Comparison of ENCODE assay signal across 28 cellular contexts in genomic region chr11:92168936-92169335, GRCh38. TPM values are rescaled to one million over a fixed set of nuclear protein-coding genes. Genes with fewer than 3 reads are reported as not detected.
DNase-seq lines count a peak whose midpoint lies in the region; ATAC-seq, FAIRE-seq and TF ChIP-seq lines count a peak whose summit lies in the region.
"Had no signal": no experiment of that assay in that cellular context is flagged by ENCODE, and none has a peak within 500 bp of the region (broad histone marks: within the 10 kb centered on the region; RNA-seq: fewer than 3 reads in every experiment).

No MANE protein-coding gene starts in this region.

- no peak overlapping the region for H2BK12ac ChIP-seq in trophoblast cell (ENCODE audit: low read length)

- no peak overlapping the region for H4K91ac ChIP-seq in trophoblast cell (ENCODE audit: low read depth, low read length)

- no peak overlapping the region for H3K23ac ChIP-seq in trophoblast cell (ENCODE audit: low read length)

- no peaks in the 10 kb centered on the region for H3K79me2 ChIP-seq in trophoblast cell (ENCODE audit: control insufficient read depth, insufficient read depth, low read length, poor library complexity)

- peak; percentile 30 for DNase-seq in NCI-H226
- peak; percentile 7 for DNase-seq in bronchial epithelial cell (ENCODE audit: low read depth)
- DNase-seq in epithelial cell of esophagus (ENCODE audit: low read depth) = peak; percentile 10
- peak; percentile 71 to 72 for DNase-seq in trophoblast cell
- no peak for DNase-seq in omental fat pad (ENCODE audit: low spot score)
- no peak for DNase-seq in WERI-Rb-1
- DNase-seq in hypothalamus (lab: John Stamatoyannopoulos, UW) = no peak
- DNase-seq: 8988T; ACHN; BE2C; C1 segment of cervical spinal cord; CD4-positive, alpha-beta memory T cell; CD4-positive, CD25-positive, alpha-beta regulatory T cell; CD8-positive, alpha-beta memory T cell; COR-L47; DMS 273 treated with DMSO at 0.1 percent for 48 hours; DMS153; DMS53; DMS79; DND-41; EL; GDM1 had no signal

- H3K36me3 ChIP-seq in bronchial epithelial cell (ENCODE audit: control insufficient read depth, insufficient read depth, low read length) (no peaks in the 10 kb centered on the region), trophoblast cell (ENCODE audit: control insufficient read depth in 1 of 2, insufficient read depth in 2 of 2, low read length in 2 of 2) (no peaks in the 10 kb centered on the region), WERI-Rb-1 (no peaks in the 10 kb centered on the region)
- H3K36me3 ChIP-seq: BE2C, BLaER1 had no signal

- no peak overlapping the region for H2AK5ac ChIP-seq in trophoblast cell (ENCODE audit: low read length)

- H3K9ac ChIP-seq in trophoblast cell (ENCODE audit: low read length) = no peak overlapping the region
- H3K9ac ChIP-seq: BLaER1 had no signal

- H3K4me3 ChIP-seq in bronchial epithelial cell (ENCODE audit: low read depth, low read length) (no peak overlapping the region), epithelial cell of esophagus (ENCODE audit: low read length) (no peak overlapping the region), trophoblast cell (ENCODE audit: low read depth, low read length) (no peak overlapping the region), WERI-Rb-1 (ENCODE audit: low read depth, low read length) (no peak overlapping the region)
- H3K4me3 ChIP-seq: BLaER1, GM12878 had no signal

- no peak overlapping the region for H4K8ac ChIP-seq in trophoblast cell (ENCODE audit: low read depth, low read length)

- no peak overlapping the region for H3K27ac ChIP-seq in trophoblast cell (ENCODE audit: low read depth, low read length)
- H3K27ac ChIP-seq in WERI-Rb-1 = no peak overlapping the region
- H3K27ac ChIP-seq: BLaER1 had no signal

- TF ChIP-seq CTCF in bronchial epithelial cell (IDR thresholded peaks at IDR 0.05; ENCODE audit: insufficient read depth, low read length, severe bottlenecking) (no peak), epithelial cell of esophagus (IDR thresholded peaks at IDR 0.05; ENCODE audit: insufficient read depth, low read depth, low read length, missing control alignments) (no peak), omental fat pad (IDR thresholded peaks at IDR 0.05) (no peak), WERI-Rb-1 (IDR thresholded peaks at IDR 0.05; ENCODE audit: low read depth, low read length) (no peak)

- no peak overlapping the region for H3K14ac ChIP-seq in trophoblast cell (ENCODE audit: low read length)

- no peak overlapping the region for H4K12ac ChIP-seq in trophoblast cell (ENCODE audit: low read depth, low read length)

- no peak for ATAC-seq in omental fat pad (ENCODE audit: low FRiP score)
- ATAC-seq: GM12878 had no signal

- no peaks in the 10 kb centered on the region for H3K27me3 ChIP-seq in bronchial epithelial cell (ENCODE audit: control insufficient read depth, insufficient read depth, low read length)
- no peaks in the 10 kb centered on the region for H3K27me3 ChIP-seq in trophoblast cell (ENCODE audit: insufficient read depth, low read length)
- no peaks in the 10 kb centered on the region for H3K27me3 ChIP-seq in WERI-Rb-1 (ENCODE audit: insufficient read depth, low read depth, severe bottlenecking)
- H3K27me3 ChIP-seq: BE2C, BLaER1 had no signal

- no peak overlapping the region for H2BK5ac ChIP-seq in trophoblast cell (ENCODE audit: low read depth, low read length, poor library complexity)

- no peaks in the 10 kb centered on the region for H3K79me1 ChIP-seq in trophoblast cell (ENCODE audit: low read length)

- H3K18ac ChIP-seq in trophoblast cell (ENCODE audit: low read length) = no peak overlapping the region

- WGBS in trophoblast cell (ENCODE audit: extremely low coverage, insufficient coverage, insufficient read length) = no CpG with 5 or more reads among the region's 1 CpG

- no peak overlapping the region for H3K4ac ChIP-seq in trophoblast cell (ENCODE audit: low read depth, low read length)

- H2BK120ac ChIP-seq in trophoblast cell (ENCODE audit: insufficient read depth, low read length, poor library complexity) = no peak overlapping the region

- H2AFZ ChIP-seq in trophoblast cell (ENCODE audit: insufficient read depth, low read length, poor library complexity) = no peak overlapping the region

- no peaks in the 10 kb centered on the region for H3K9me3 ChIP-seq in trophoblast cell (ENCODE audit: insufficient read depth, low read depth, low read length)
- no peaks in the 10 kb centered on the region for H3K9me3 ChIP-seq in WERI-Rb-1 (ENCODE audit: severe bottlenecking)
- H3K9me3 ChIP-seq: BE2C, BLaER1 had no signal

- no peaks in the 10 kb centered on the region for H3K4me1 ChIP-seq in trophoblast cell (ENCODE audit: control insufficient read depth in 1 of 2, insufficient read depth in 2 of 2, low read length in 2 of 2)
- H3K4me1 ChIP-seq: BE2C, BLaER1 had no signal

- no peak overlapping the region for H3K4me2 ChIP-seq in trophoblast cell (ENCODE audit: low read length)
- H3K4me2 ChIP-seq: BLaER1 had no signal

- no peak for FAIRE-seq in bronchial epithelial cell (lab: Jason Lieb, UNC)
- FAIRE-seq: GM12878, GM12892, GM18507 had no signal

RNA-seq across cellular contexts. Expression of gene FAT3, which starts 55.7 kb away (rescaled TPM):
- under 0.01 TPM in 2 replicates for total RNA-seq in bronchial epithelial cell
- polyA plus RNA-seq in trophoblast cell (2013) = 0.64 and 0.74 TPM in 2 replicates
- total RNA-seq in omental fat pad = 1 to 10 TPM; 1.1 to 3.2 (median 2.2) TPM
- total RNA-seq: CD4-positive, alpha-beta memory T cell; CD4-positive, CD25-positive, alpha-beta regulatory T cell; CD8-positive, alpha-beta memory T cell; G401; GM12878 had no signal
- polyA plus RNA-seq: CD14-positive monocyte; CD4-positive, alpha-beta memory T cell; CD4-positive, CD25-positive, alpha-beta regulatory T cell; CD8-positive, alpha-beta memory T cell had no signal

Comparison
In these comparisons a context has a peak if more than half of its experiments do, and no peak if none do; other contexts are left out.
1. DNase-seq: peak in NCI-H226 (single experiment), bronchial epithelial cell (single experiment), epithelial cell of esophagus (single experiment) and trophoblast cell (2 of 2); none in omental fat pad (single experiment), WERI-Rb-1 (single experiment) and hypothalamus (0 of 51).